14 cellular contexts compared by ENCODE assay signal in the genomic region with DNA sequence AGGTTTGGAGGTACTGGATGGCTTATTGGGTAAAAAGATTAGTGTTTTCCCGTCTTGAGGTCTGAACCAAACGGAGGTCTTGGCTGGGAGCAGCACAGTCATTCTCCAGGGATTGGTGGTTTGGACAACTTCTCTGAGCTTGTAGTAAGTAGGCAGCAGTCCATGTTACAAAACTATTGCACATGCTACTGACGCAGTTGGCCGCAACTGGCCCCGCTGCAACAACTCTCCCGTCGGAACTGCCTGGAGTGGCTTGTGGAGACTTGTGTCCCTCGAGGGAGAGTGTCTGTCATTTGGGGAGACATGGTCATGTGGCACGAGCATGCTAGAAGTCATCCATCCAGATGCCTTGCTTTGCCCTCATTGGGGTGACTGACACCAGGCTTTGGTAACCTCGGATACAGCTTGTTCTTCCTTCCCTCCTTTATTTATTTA.
DNase-seq lines count a peak whose midpoint lies in the region; ATAC-seq, FAIRE-seq and TF ChIP-seq lines count a peak whose summit lies in the region.
"Had no signal": no experiment of that assay in that cellular context is flagged by ENCODE, and none has a peak within 500 bp of the region (broad histone marks: within the 10 kb centered on the region; RNA-seq: fewer than 3 reads in every experiment).

No MANE protein-coding gene starts in this region.

- no peak for FAIRE-seq in bronchial epithelial cell (lab: Jason Lieb, UNC)
- FAIRE-seq: endothelial cell of umbilical vein had no signal

- no peaks in the 10 kb centered on the region for H3K9me3 Mint-ChIP-seq in immature natural killer cell

- TF ChIP-seq EP300 in sigmoid colon (IDR thresholded peaks at IDR 0.05), result no peak

- no peak overlapping the region for H3K4me3 Mint-ChIP-seq in immature natural killer cell

- H3K36me3 ChIP-seq in bronchial epithelial cell (ENCODE audit: control insufficient read depth, insufficient read depth, low read length), result no peaks in the 10 kb centered on the region
- H3K36me3 ChIP-seq in heart right ventricle, result no peaks in the 10 kb centered on the region
- no peaks in the 10 kb centered on the region for H3K36me3 ChIP-seq in sigmoid colon

- H3K27me3 Mint-ChIP-seq in immature natural killer cell (ENCODE audit: low read depth in 3 of 3), result peaks cover 0 to 4% (median 3%) of the 10 kb centered on the region in 3 donors

- TF ChIP-seq POLR2A in sigmoid colon (IDR thresholded peaks at IDR 0.05), result no peak

- DNase-seq in AG10803 (ENCODE audit: low read depth), result peak; percentile 99
- peak; percentile 46 for DNase-seq in bronchial epithelial cell (ENCODE audit: low read depth)
- peak; percentile 73 to 86 for DNase-seq in heart right ventricle
- peak; percentile 93 for DNase-seq in sigmoid colon
- no peak for DNase-seq in activated T-cell treated with anti-CD3 and anti-CD28 coated beads for 4 hours
- no peak for DNase-seq in immature natural killer cell
- DNase-seq: activated CD8-positive, alpha-beta memory T cell treated with anti-CD3 and anti-CD28 coated beads, Interleukin-2, amount 50 U/mL, for 4 hours; islet precursor cell; NCI-H2227 treated with DMSO at 0.1 percent for 48 hours; RPMI8226; stimulated activated CD4-positive, alpha-beta T cell treated with anti-CD3 and anti-CD28 coated beads, Interleukin-2, amount 100 ng/mL, for 48 hours had no signal

- H3K4me3 ChIP-seq in AG10803 (ENCODE audit: low read length), result no peak overlapping the region
- no peak overlapping the region for H3K4me3 ChIP-seq in bronchial epithelial cell (ENCODE audit: low read depth, low read length)
- H3K4me3 ChIP-seq in heart right ventricle, result no peak overlapping the region
- H3K4me3 ChIP-seq in sigmoid colon, result no peak overlapping the region

- H3K9me3 ChIP-seq in heart right ventricle (no peaks in the 10 kb centered on the region), sigmoid colon (no peaks in the 10 kb centered on the region)

- H3K27me3 ChIP-seq in bronchial epithelial cell (ENCODE audit: control insufficient read depth, insufficient read depth, low read length) (no peaks in the 10 kb centered on the region), heart right ventricle (no peaks in the 10 kb centered on the region), sigmoid colon (no peaks in the 10 kb centered on the region)

- 51 to 67% methylated on average over 10 of the region's 10 CpGs for WGBS in heart right ventricle, 2 donors
- 79 to 80% methylated on average over 10 of the region's 10 CpGs for WGBS in sigmoid colon, 2 donors

- no peaks in the 10 kb centered on the region for H3K36me3 Mint-ChIP-seq in immature natural killer cell

- ATAC-seq in heart right ventricle (peak; percentile 40 to 74 (median 56)), HG02970 (IDR thresholded peaks at IDR 0.05; ENCODE audit: low FRiP score, unreplicated experiment) (no peak), HG02938 (IDR thresholded peaks at IDR 0.05; ENCODE audit: unreplicated experiment) (no peak)

- H3K27ac Mint-ChIP-seq in immature natural killer cell, result no peak overlapping the region

- no peak for TF ChIP-seq CTCF in AG10803 (conservative IDR thresholded peaks at IDR 0.05; ENCODE audit: low read length)
- TF ChIP-seq CTCF in bronchial epithelial cell (IDR thresholded peaks at IDR 0.05; ENCODE audit: insufficient read depth, low read length, severe bottlenecking), result no peak
- no peak for TF ChIP-seq CTCF in heart right ventricle (IDR thresholded peaks at IDR 0.05)
- TF ChIP-seq CTCF in sigmoid colon (IDR thresholded peaks at IDR 0.05), result no peak

- intact Hi-C loops in heart right ventricle (cut with DNase I) (loop anchor here in 5 of 10 donors (5.0 to 10.0 kb wide), 4 partner anchors 97 to 464 kb away; no protein-coding TSS in a partner anchor), sigmoid colon (cut with DNase I) (no loop called here)

- peak overlapping the region; percentile 48 to 91 (median 83) for H3K27ac ChIP-seq in heart right ventricle
- H3K27ac ChIP-seq in sigmoid colon, result peak overlapping the region; percentile 62 to 80 (median 76)

- H3K4me1 ChIP-seq in heart right ventricle (peaks cover 33 to 100% (median 96%) of the 10 kb centered on the region in 9 donors), sigmoid colon (peaks cover 0 to 76% (median 62%) of the 10 kb centered on the region in 4 donors)

- peaks cover 17 to 26% of the 10 kb centered on the region in 2 donors for H3K4me1 Mint-ChIP-seq in immature natural killer cell

Comparison
In these comparisons a context has a peak if more than half of its experiments do, and no peak if none do; other contexts are left out.
1. DNase-seq: peak in AG10803 (single experiment), bronchial epithelial cell (single experiment), heart right ventricle (2 of 2) and sigmoid colon (single experiment); none in activated T-cell treated with anti-CD3 and anti-CD28 coated beads for 4 hours (single experiment) and immature natural killer cell (0 of 3).
2. ATAC-seq: peak in heart right ventricle (8 of 8); none in HG02970 (single experiment) and HG02938 (single experiment).